ENCODE assay signal across 1 cellular context in the genomic region with DNA sequence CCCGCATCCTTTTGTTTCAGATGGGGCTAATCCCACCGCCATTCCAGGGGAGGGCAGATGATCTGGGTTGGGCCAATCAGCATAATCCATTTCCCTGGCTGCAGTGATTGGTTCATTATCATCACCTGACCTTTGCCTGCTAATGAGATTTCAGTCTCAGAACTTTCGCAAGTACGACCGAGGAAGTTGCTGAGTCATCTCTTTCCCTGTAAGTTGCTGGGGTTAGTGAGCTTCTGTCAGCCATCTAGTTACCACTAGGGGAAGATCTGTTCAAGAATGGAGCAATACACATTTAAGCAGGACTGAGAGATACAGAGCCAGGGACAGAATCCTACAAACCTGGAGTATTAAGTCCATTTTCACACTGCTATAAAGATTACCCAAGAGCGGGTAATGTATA.
A peak's percentile ranks its signal among the peaks of the same experiment; 100 is the strongest.
TF ChIP-seq lines count a peak whose summit lies in the region.

No MANE protein-coding gene starts in this region.

TF ChIP-seq in H1, 55 proteins besides CTCF, POLR2A, EP300 and RAD21:
- TF ChIP-seq, protein P1, sequence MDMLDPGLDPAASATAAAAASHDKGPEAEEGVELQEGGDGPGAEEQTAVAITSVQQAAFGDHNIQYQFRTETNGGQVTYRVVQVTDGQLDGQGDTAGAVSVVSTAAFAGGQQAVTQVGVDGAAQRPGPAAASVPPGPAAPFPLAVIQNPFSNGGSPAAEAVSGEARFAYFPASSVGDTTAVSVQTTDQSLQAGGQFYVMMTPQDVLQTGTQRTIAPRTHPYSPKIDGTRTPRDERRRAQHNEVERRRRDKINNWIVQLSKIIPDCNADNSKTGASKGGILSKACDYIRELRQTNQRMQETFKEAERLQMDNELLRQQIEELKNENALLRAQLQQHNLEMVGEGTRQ (IDR thresholded peaks at IDR 0.05; ENCODE audit: low read length): peak; percentile 77
- TF ChIP-seq MAFK (IDR thresholded peaks at IDR 0.05; ENCODE audit: low read depth, low read length) (peak; percentile 99), POU5F1 (IDR thresholded peaks at IDR 0.05; ENCODE audit: low read depth, low read length) (no peak), SIX5 (IDR thresholded peaks at IDR 0.05; ENCODE audit: low read depth, low read length) (no peak), SP1 (IDR thresholded peaks at IDR 0.05; ENCODE audit: low read depth, low read length) (0 out of 2 replicates have a peak, but pooled peaks have one; percentile 36), BACH1 (IDR thresholded peaks at IDR 0.05; ENCODE audit: low read length) (peak; percentile 99), CEBPB (IDR thresholded peaks at IDR 0.05; ENCODE audit: low read depth, low read length) (peak; percentile 91)
- TF ChIP-seq, protein P2, sequence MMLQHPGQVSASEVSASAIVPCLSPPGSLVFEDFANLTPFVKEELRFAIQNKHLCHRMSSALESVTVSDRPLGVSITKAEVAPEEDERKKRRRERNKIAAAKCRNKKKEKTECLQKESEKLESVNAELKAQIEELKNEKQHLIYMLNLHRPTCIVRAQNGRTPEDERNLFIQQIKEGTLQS (IDR thresholded peaks at IDR 0.05; ENCODE audit: insufficient read depth, low read depth, low read length): 0 out of 2 replicates have a peak, but pooled peaks have one; percentile 37
